In the genomic region with DNA sequence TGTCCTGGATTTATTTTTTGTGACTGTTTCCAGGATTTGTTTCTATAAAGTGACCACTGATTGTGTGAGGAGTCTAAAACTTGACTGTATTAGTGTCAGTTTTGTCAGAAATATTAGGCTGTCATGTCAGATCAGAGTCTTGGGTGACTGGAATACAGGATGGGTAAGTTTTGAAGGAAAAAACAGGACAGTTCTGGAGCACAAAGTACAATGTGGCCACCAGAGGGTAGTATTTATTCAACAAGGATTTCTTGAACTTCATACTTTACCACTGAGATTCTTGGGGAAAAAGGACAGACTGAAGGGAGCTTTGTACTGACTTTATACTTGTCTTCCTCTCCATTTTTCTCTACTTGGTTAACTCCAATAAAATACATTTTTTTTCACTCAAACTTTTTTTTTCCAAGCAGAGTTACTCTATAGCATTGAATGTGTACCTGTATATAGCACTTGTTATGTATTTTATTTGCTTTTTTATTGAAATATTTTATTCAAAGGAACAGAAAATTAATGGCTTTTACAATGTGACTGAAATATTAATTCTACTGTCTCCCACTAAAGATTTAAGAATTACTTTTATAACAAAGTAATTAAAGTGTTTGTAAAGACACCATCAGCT, we compare ENCODE assay signal across 9 cellular contexts. TPM values are rescaled to one million over a fixed set of nuclear protein-coding genes. Genes with fewer than 3 reads are reported as not detected.
DNase-seq lines count a peak whose midpoint lies in the region; FAIRE-seq and TF ChIP-seq lines count a peak whose summit lies in the region.
"Had no signal": no experiment of that assay in that cellular context is flagged by ENCODE, and none has a peak within 500 bp of the region (broad histone marks: within the 10 kb centered on the region; RNA-seq: fewer than 3 reads in every experiment).

No MANE protein-coding gene starts in this region.

- no peak for FAIRE-seq in bronchial epithelial cell (lab: Jason Lieb, UNC)

- H3K4me1 Mint-ChIP-seq in nephron progenitor cell: peaks cover 6% of the 10 kb centered on the region
- peaks cover 5% of the 10 kb centered on the region for H3K4me1 Mint-ChIP-seq in activated naive CD8-positive, alpha-beta T cell treated with anti-CD3 and anti-CD28 coated beads for 36 hours

- H3K27ac Mint-ChIP-seq in nephron progenitor cell: no peak overlapping the region
- no peak overlapping the region for H3K27ac Mint-ChIP-seq in activated naive CD8-positive, alpha-beta T cell treated with anti-CD3 and anti-CD28 coated beads for 36 hours
- H3K27ac Mint-ChIP-seq: IgD-negative memory B cell had no signal

- H3K4me3 ChIP-seq in NB4 (ENCODE audit: low read depth, low read length) (no peak overlapping the region), bronchial epithelial cell (ENCODE audit: low read depth, low read length) (no peak overlapping the region)

- peak; percentile 42 for TF ChIP-seq CTCF in NB4 (IDR thresholded peaks at IDR 0.05; ENCODE audit: low read depth, low read length)
- TF ChIP-seq CTCF in bronchial epithelial cell (IDR thresholded peaks at IDR 0.05; ENCODE audit: insufficient read depth, low read length, severe bottlenecking): peak; percentile 57
- peak; percentile 52 for TF ChIP-seq CTCF in nephron progenitor cell (IDR thresholded peaks at IDR 0.05)

- DNase-seq in GM03348 (ENCODE audit: low spot score) (peak; percentile 33), NB4 (ENCODE audit: low read depth) (peak; percentile 37), bronchial epithelial cell (ENCODE audit: low read depth) (peak; percentile 70), nephron progenitor cell (no peak), NCI-H2029 (lab: John Stamatoyannopoulos, UW) (no peak)
- DNase-seq in activated CD4-positive, alpha-beta T cell treated with anti-CD3 and anti-CD28 coated beads, Interleukin-2, amount 50 U/mL, for 4 hours: no peak
- no peak for DNase-seq in activated naive CD8-positive, alpha-beta T cell treated with anti-CD3 and anti-CD28 coated beads for 36 hours
- DNase-seq in stimulated activated CD4-positive, alpha-beta T cell treated with anti-CD3 and anti-CD28 coated beads, Interleukin-15, amount 100 ng/mL, for 24 hours: no peak

- H3K36me3 Mint-ChIP-seq in nephron progenitor cell (ENCODE audit: low read depth): no peaks in the 10 kb centered on the region
- peaks cover 4% of the 10 kb centered on the region for H3K36me3 Mint-ChIP-seq in activated naive CD8-positive, alpha-beta T cell treated with anti-CD3 and anti-CD28 coated beads for 36 hours
- H3K36me3 Mint-ChIP-seq: IgD-negative memory B cell had no signal

- no peaks in the 10 kb centered on the region for H3K27me3 Mint-ChIP-seq in nephron progenitor cell (ENCODE audit: low read depth, poor library complexity)
- H3K27me3 Mint-ChIP-seq in activated naive CD8-positive, alpha-beta T cell treated with anti-CD3 and anti-CD28 coated beads for 36 hours: no peaks in the 10 kb centered on the region
- H3K27me3 Mint-ChIP-seq: IgD-negative memory B cell had no signal

- no peaks in the 10 kb centered on the region for H3K27me3 ChIP-seq in bronchial epithelial cell (ENCODE audit: control insufficient read depth, insufficient read depth, low read length)

- no peaks in the 10 kb centered on the region for H3K36me3 ChIP-seq in bronchial epithelial cell (ENCODE audit: control insufficient read depth, insufficient read depth, low read length)

- no peak for TF ChIP-seq POLR2A in NB4 (IDR thresholded peaks at IDR 0.05; ENCODE audit: extremely low read depth, insufficient read length)

- H3K4me3 Mint-ChIP-seq in nephron progenitor cell: no peak overlapping the region
- no peak overlapping the region for H3K4me3 Mint-ChIP-seq in activated naive CD8-positive, alpha-beta T cell treated with anti-CD3 and anti-CD28 coated beads for 36 hours
- H3K4me3 Mint-ChIP-seq: IgD-negative memory B cell had no signal

- no peaks in the 10 kb centered on the region for H3K9me3 Mint-ChIP-seq in nephron progenitor cell
- H3K9me3 Mint-ChIP-seq in activated naive CD8-positive, alpha-beta T cell treated with anti-CD3 and anti-CD28 coated beads for 36 hours: no peaks in the 10 kb centered on the region
- H3K9me3 Mint-ChIP-seq: IgD-negative memory B cell had no signal

RNA-seq across cellular contexts. Expression of gene LMO7, which starts 51.1 kb away (rescaled TPM):
- total RNA-seq in bronchial epithelial cell: 150 and 319 TPM in 2 replicates
- total RNA-seq in activated naive CD8-positive, alpha-beta T cell treated with anti-CD3 and anti-CD28 coated beads for 36 hours: 10 to 100 TPM; 14.1 to 15.7 TPM

Comparison
In these comparisons a context has a peak if more than half of its experiments do, and no peak if none do; other contexts are left out.
1. DNase-seq: peak in GM03348 (single experiment), NB4 (single experiment) and bronchial epithelial cell (single experiment); none in nephron progenitor cell (single experiment), activated CD4-positive, alpha-beta T cell treated with anti-CD3 and anti-CD28 coated beads, Interleukin-2, amount 50 U/mL, for 4 hours (0 of 2), activated naive CD8-positive, alpha-beta T cell treated with anti-CD3 and anti-CD28 coated beads for 36 hours (single experiment), stimulated activated CD4-positive, alpha-beta T cell treated with anti-CD3 and anti-CD28 coated beads, Interleukin-15, amount 100 ng/mL, for 24 hours (single experiment) and NCI-H2029 (single experiment).
2. Peak in every context shown above with its lines, with median percentiles within 50 percentile points of each other: CTCF ChIP-seq.